Comparison of ENCODE assay signal across 22 cellular contexts in the genomic region with DNA sequence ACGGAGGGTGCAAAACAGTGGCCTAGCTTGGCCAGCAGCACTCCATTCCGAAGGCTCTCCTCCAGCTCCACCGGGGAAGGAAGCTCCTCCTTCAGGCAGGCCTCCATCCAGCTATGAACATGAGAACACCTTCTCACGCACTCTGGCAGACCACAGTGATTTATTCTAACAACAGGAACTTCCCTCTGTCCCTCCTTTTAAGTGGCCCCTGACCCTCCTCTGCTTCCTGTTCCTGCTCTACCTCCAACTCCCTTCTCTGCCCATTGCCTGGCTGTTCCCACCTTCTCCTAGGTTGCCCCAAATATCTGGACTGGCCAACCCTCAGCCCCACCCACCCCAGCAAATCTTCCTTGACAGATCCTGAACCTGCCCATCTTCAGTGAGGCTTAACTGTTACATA. TPM values are rescaled to one million over a fixed set of nuclear protein-coding genes. Genes with fewer than 3 reads are reported as not detected.
DNase-seq lines count a peak whose midpoint lies in the region; ATAC-seq and TF ChIP-seq lines count a peak whose summit lies in the region.
"Had no signal": no experiment of that assay in that cellular context is flagged by ENCODE, and none has a peak within 500 bp of the region (broad histone marks: within the 10 kb centered on the region; RNA-seq: fewer than 3 reads in every experiment).

No MANE protein-coding gene starts in this region.

- peaks cover 0 to 3% (median 3%) of the 10 kb centered on the region in 3 donors for H3K27me3 Mint-ChIP-seq in CD14-positive monocyte (ENCODE audit: low read depth in 3 of 3)

- H3K9me3 ChIP-seq in HEK293 (ENCODE audit: control insufficient read depth, insufficient read depth, low read depth, low read length) (no peaks in the 10 kb centered on the region), sigmoid colon (no peaks in the 10 kb centered on the region), upper lobe of right lung (no peaks in the 10 kb centered on the region)
- H3K9me3 ChIP-seq: A549, HAP-1 had no signal

- TF ChIP-seq CTCF in CD14-positive monocyte (IDR thresholded peaks at IDR 0.05) (no peak), HEK293 (tag by site-specific recombination; IDR thresholded peaks at IDR 0.05) (no peak), sigmoid colon (IDR thresholded peaks at IDR 0.05) (no peak), upper lobe of right lung (IDR thresholded peaks at IDR 0.05) (no peak)

- peak overlapping the region in 4 of 7 donors; percentile 4 to 42 (median 22) for H3K27ac Mint-ChIP-seq in CD14-positive monocyte
- no peak overlapping the region for H3K27ac Mint-ChIP-seq in stimulated activated effector memory CD8-positive, alpha-beta T cell treated with anti-CD3 and anti-CD28 coated beads, Interleukin-12 subunit alpha, Interleukin-12 subunit beta, amount 100 ng/mL, for 72 hours
- H3K27ac Mint-ChIP-seq: CD4-positive, alpha-beta T cell had no signal

- no peak overlapping the region for H3K4me3 Mint-ChIP-seq in CD14-positive monocyte
- H3K4me3 Mint-ChIP-seq in stimulated activated effector memory CD8-positive, alpha-beta T cell treated with anti-CD3 and anti-CD28 coated beads, Interleukin-12 subunit alpha, Interleukin-12 subunit beta, amount 100 ng/mL, for 72 hours: no peak overlapping the region
- H3K4me3 Mint-ChIP-seq: CD4-positive, alpha-beta T cell; CD8-positive, alpha-beta memory T cell had no signal

- no peak overlapping the region for H3K27ac ChIP-seq in HEK293 (ENCODE audit: extremely low read depth, low read depth, low read length)
- no peak overlapping the region for H3K27ac ChIP-seq in sigmoid colon
- no peak overlapping the region for H3K27ac ChIP-seq in upper lobe of right lung
- H3K27ac ChIP-seq: A549 had no signal

- no peak for TF ChIP-seq EP300 in sigmoid colon (IDR thresholded peaks at IDR 0.05)

- H3K36me3 ChIP-seq in HEK293 (ENCODE audit: control insufficient read depth in 2 of 2, insufficient read depth in 1 of 2, low read length in 2 of 2) (peaks cover 28 to 80% of the 10 kb centered on the region in 2 experiments), sigmoid colon (no peaks in the 10 kb centered on the region), upper lobe of right lung (no peaks in the 10 kb centered on the region)

- no peak overlapping the region for H3K4me3 ChIP-seq in HEK293 (ENCODE audit: low read depth, low read length)
- no peak overlapping the region for H3K4me3 ChIP-seq in sigmoid colon
- H3K4me3 ChIP-seq in upper lobe of right lung: no peak overlapping the region
- H3K4me3 ChIP-seq: A549, GM12878, HAP-1 had no signal

- H3K9me3 Mint-ChIP-seq in CD14-positive monocyte: peaks cover 0 to 1% (median 0%) of the 10 kb centered on the region in 7 donors
- H3K9me3 Mint-ChIP-seq in stimulated activated effector memory CD8-positive, alpha-beta T cell treated with anti-CD3 and anti-CD28 coated beads, Interleukin-12 subunit alpha, Interleukin-12 subunit beta, amount 100 ng/mL, for 72 hours: no peaks in the 10 kb centered on the region
- H3K9me3 Mint-ChIP-seq: CD4-positive, alpha-beta T cell; CD8-positive, alpha-beta memory T cell had no signal

- H3K4me1 Mint-ChIP-seq in CD14-positive monocyte: peaks cover 13% of the 10 kb centered on the region
- peaks cover 10% of the 10 kb centered on the region for H3K4me1 Mint-ChIP-seq in stimulated activated effector memory CD8-positive, alpha-beta T cell treated with anti-CD3 and anti-CD28 coated beads, Interleukin-12 subunit alpha, Interleukin-12 subunit beta, amount 100 ng/mL, for 72 hours

- H3K4me1 ChIP-seq in HEK293 (ENCODE audit: control insufficient read depth, insufficient read depth, low read length) (no peaks in the 10 kb centered on the region), sigmoid colon (peaks cover 0 to 4% (median 0%) of the 10 kb centered on the region in 4 donors), upper lobe of right lung (no peaks in the 10 kb centered on the region)

- H3K27me3 ChIP-seq in sigmoid colon: peaks cover 0 to 6% (median 4%) of the 10 kb centered on the region in 3 donors
- H3K27me3 ChIP-seq in upper lobe of right lung: no peaks in the 10 kb centered on the region

- POLR2A ChIA-PET in HEK293 (lab: Yijun Ruan, JAX): interaction anchor here (0.6 kb wide), 1 partner anchor 47 kb away, joined by 3 read pairs; no protein-coding TSS in a partner anchor

- CTCF ChIA-PET in HEK293 (lab: Yijun Ruan, JAX): no interaction called here

- intact Hi-C loops in CD14-positive monocyte (cut with micrococcal nuclease): loop anchor here in 1 of 2 donors (5.0 kb wide), 1 partner anchor 39 kb away; no protein-coding TSS in a partner anchor
- intact Hi-C loops in sigmoid colon (cut with DNase I): no loop called here
- intact Hi-C loops in upper lobe of right lung (cut with DNase I): no loop called here

- no peak for DNase-seq in CD14-positive monocyte (ENCODE audit: low spot score)
- DNase-seq in NOMO-1 treated with dmso at 0.1 percent for 144 hours (lab: John Stamatoyannopoulos, UW; ENCODE audit: unreplicated experiment): peak; percentile 60
- DNase-seq in sigmoid colon: peak; percentile 24
- DNase-seq in stimulated activated effector memory CD8-positive, alpha-beta T cell treated with anti-CD3 and anti-CD28 coated beads, Interleukin-12 subunit alpha, Interleukin-12 subunit beta, amount 100 ng/mL, for 72 hours (ENCODE audit: low spot score in 2 of 2): no peak
- DNase-seq in upper lobe of right lung: no peak
- DNase-seq in Ammon's horn (ENCODE audit: low spot score): no peak
- DNase-seq: 8988T; ACHN; AML-193; C1 segment of cervical spinal cord; CD4-positive, alpha-beta T cell; CD8-positive, alpha-beta memory T cell; DMS 273 treated with DMSO at 0.1 percent for 48 hours; DMS79; EL; GDM1; GOT3 had no signal

- peaks cover 38 to 63% of the 10 kb centered on the region in 2 donors for H3K36me3 Mint-ChIP-seq in CD14-positive monocyte
- H3K36me3 Mint-ChIP-seq in stimulated activated effector memory CD8-positive, alpha-beta T cell treated with anti-CD3 and anti-CD28 coated beads, Interleukin-12 subunit alpha, Interleukin-12 subunit beta, amount 100 ng/mL, for 72 hours: peaks cover 4% of the 10 kb centered on the region
- H3K36me3 Mint-ChIP-seq: CD8-positive, alpha-beta memory T cell had no signal

- WGBS in sigmoid colon, 2 donors: 87 to 93% methylated on average over 4 of the region's 4 CpGs

- TF ChIP-seq POLR2A in sigmoid colon (IDR thresholded peaks at IDR 0.05): no peak

- no peak for ATAC-seq in stimulated activated effector memory CD8-positive, alpha-beta T cell treated with anti-CD3 and anti-CD28 coated beads, Interleukin-12 subunit alpha, Interleukin-12 subunit beta, amount 100 ng/mL, for 72 hours
- ATAC-seq in upper lobe of right lung: no peak
- ATAC-seq: A549, GM12878 had no signal

TF ChIP-seq in HEK293, 187 proteins besides CTCF, POLR2A, EP300 and RAD21:
- TF ChIP-seq SCRT2 (tag by site-specific recombination; IDR thresholded peaks at IDR 0.05) (no peak), SP2 (tag by site-specific recombination; IDR thresholded peaks at IDR 0.05) (peak; percentile 43; the same call in 1 of the 2 replicates), ZNF140 (tag by site-specific recombination; IDR thresholded peaks at IDR 0.05) (no peak)
TF ChIP-seq in HEK293: peak in this region for 1.

RNA-seq across cellular contexts. Expression of a gene that starts 5.9 kb away (rescaled TPM):
- under 1 TPM in 1 of 2 donors, not detected in 1; 0.03 TPM for polyA plus RNA-seq in CD14-positive monocyte
- under 1 TPM in 3 of 4 donors, not detected in 1; 0.55 to 0.81 (median 0.71) TPM for total RNA-seq in sigmoid colon
- 10 to 100 TPM in 1 of 3 donors, under 1 TPM in 2; 0.60 to 11.2 (median 0.92) TPM for polyA plus RNA-seq in sigmoid colon
- 1.3 TPM for total RNA-seq in upper lobe of right lung
- total RNA-seq: CD4-positive, alpha-beta T cell had no signal
- polyA plus RNA-seq: CD8-positive, alpha-beta memory T cell had no signal

RNA-seq across cellular contexts. Expression of a gene that starts 13.1 kb away (rescaled TPM):
- polyA plus RNA-seq in CD14-positive monocyte (under 1 TPM in 1 of 2 donors, not detected in 1; 0.14 TPM), sigmoid colon (1 to 10 TPM in 1 of 3 donors, not detected in 2; 2.6 TPM)
- total RNA-seq in sigmoid colon (not detected), upper lobe of right lung (not detected)
- polyA plus RNA-seq: A549, BJ had no signal

RNA-seq across cellular contexts. Expression of a gene that starts 25.1 kb away (rescaled TPM):
- polyA plus RNA-seq in CD14-positive monocyte: 10 to 100 TPM; 54.9 to 81.7 TPM
- 100 to 1,000 TPM in 1 of 4 donors, 10 to 100 TPM in 3; 59.3 to 113 (median 67.2) TPM for total RNA-seq in sigmoid colon
- 10 to 100 TPM; 80.8 to 91.6 (median 84.1) TPM for polyA plus RNA-seq in sigmoid colon
- 69.2 TPM for total RNA-seq in upper lobe of right lung

RNA-seq across cellular contexts. Expression of a gene that starts 34.8 kb away (rescaled TPM):
- 1 to 10 TPM; 2.6 to 5.3 TPM for polyA plus RNA-seq in CD14-positive monocyte
- 10 to 100 TPM; 12.2 to 22.9 (median 17.3) TPM for total RNA-seq in sigmoid colon
- 10 to 100 TPM; 10.2 to 32.9 (median 18.0) TPM for polyA plus RNA-seq in sigmoid colon
- total RNA-seq in upper lobe of right lung: 22.4 TPM

RNA-seq across cellular contexts. Expression of a gene that starts 52.8 kb away (rescaled TPM):
- polyA plus RNA-seq in CD14-positive monocyte (not detected), sigmoid colon (under 1 TPM in 1 of 3 donors, not detected in 2; 0.10 TPM)
- total RNA-seq in sigmoid colon (1 to 10 TPM in 1 of 4 donors, under 1 TPM in 1, not detected in 2; 0.71 to 1.2 TPM), upper lobe of right lung (0.78 TPM)
- total RNA-seq: CD8-positive, alpha-beta memory T cell; GM12878 had no signal
- polyA plus RNA-seq: BJ; CD8-positive, alpha-beta memory T cell had no signal

Comparison
In these comparisons a context has a peak if more than half of its experiments do, and no peak if none do; other contexts are left out.
1. DNase-seq: peak in NOMO-1 treated with dmso at 0.1 percent for 144 hours (single experiment) and sigmoid colon (single experiment); none in CD14-positive monocyte (single experiment), stimulated activated effector memory CD8-positive, alpha-beta T cell treated with anti-CD3 and anti-CD28 coated beads, Interleukin-12 subunit alpha, Interleukin-12 subunit beta, amount 100 ng/mL, for 72 hours (0 of 2), upper lobe of right lung (single experiment) and Ammon's horn (single experiment).